ENCODE assay signal across 9 cellular contexts in the genomic region with DNA sequence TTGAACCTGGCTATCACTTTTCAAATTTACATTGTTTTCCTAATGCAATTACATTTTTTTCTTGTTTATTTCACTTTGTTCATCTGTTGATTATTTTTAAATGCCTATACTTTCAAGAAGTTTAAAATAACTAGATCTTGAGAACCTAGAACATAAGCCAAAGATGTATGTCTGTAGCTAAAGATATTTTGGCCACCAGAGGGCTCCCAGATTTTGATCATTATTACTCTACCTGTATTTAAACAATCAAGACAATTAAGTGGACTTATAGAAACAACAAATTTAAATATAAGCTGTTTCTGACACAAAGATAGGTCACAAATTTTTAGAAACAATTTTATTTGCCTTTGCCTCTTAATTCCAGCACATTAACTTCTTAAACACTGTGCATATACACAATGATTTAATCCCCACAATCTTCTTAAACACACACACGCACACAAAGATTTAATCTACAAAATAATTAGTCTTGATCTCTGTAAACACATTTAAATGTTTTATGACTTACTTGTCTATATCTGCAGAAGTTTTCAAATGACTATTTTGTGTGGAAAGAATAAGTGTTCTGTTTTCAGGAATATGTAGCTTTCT.
A peak's percentile ranks its signal among the peaks of the same experiment; 100 is the strongest.
DNase-seq lines count a peak whose midpoint lies in the region; ATAC-seq, FAIRE-seq and TF ChIP-seq lines count a peak whose summit lies in the region.
"Had no signal": no experiment of that assay in that cellular context is flagged by ENCODE, and none has a peak within 500 bp of the region (broad histone marks: within the 10 kb centered on the region; RNA-seq: fewer than 3 reads in every experiment).

No MANE protein-coding gene starts in this region.

- H3K27ac Mint-ChIP-seq in activated naive CD8-positive, alpha-beta T cell treated with anti-CD3 and anti-CD28 coated beads for 36 hours: no peak overlapping the region
- H3K27ac Mint-ChIP-seq: activated B cell treated with CpG ODN at 0.5 μM for 24 hours had no signal

- no peak for FAIRE-seq in keratinocyte (lab: Jason Lieb, UNC)

- no peaks in the 10 kb centered on the region for H4K20me1 ChIP-seq in keratinocyte (ENCODE audit: control insufficient read depth, extremely low read depth, insufficient read depth, low read length)

- H3K4me3 Mint-ChIP-seq in activated naive CD8-positive, alpha-beta T cell treated with anti-CD3 and anti-CD28 coated beads for 36 hours: no peak overlapping the region
- H3K4me3 Mint-ChIP-seq: activated B cell treated with CpG ODN at 0.5 μM for 24 hours had no signal

- H3K36me3 ChIP-seq in RWPE2 (ENCODE audit: low read depth) (peaks cover 3% of the 10 kb centered on the region; the same call in 1 of the 2 replicates), keratinocyte (ENCODE audit: control insufficient read depth in 2 of 2, extremely low read depth in 1 of 2, insufficient read depth in 2 of 2, low read length in 2 of 2) (no peaks in the 10 kb centered on the region)

- no peaks in the 10 kb centered on the region for H3K9me3 Mint-ChIP-seq in activated naive CD8-positive, alpha-beta T cell treated with anti-CD3 and anti-CD28 coated beads for 36 hours

- no peak overlapping the region for H2AFZ ChIP-seq in keratinocyte (ENCODE audit: control insufficient read depth, low read length)

- CTCF ChIA-PET in AG04449 (lab: Yijun Ruan, JAX): interaction anchor here (0.7 to 4.8 kb wide), 21 partner anchors 10 to 669 kb away, joined by 3 to 51 read pairs (median 3); a partner anchor contains a TSS

- no peaks in the 10 kb centered on the region for H3K4me1 Mint-ChIP-seq in activated naive CD8-positive, alpha-beta T cell treated with anti-CD3 and anti-CD28 coated beads for 36 hours
- H3K4me1 Mint-ChIP-seq: activated B cell treated with CpG ODN at 0.5 μM for 24 hours had no signal

- no peaks in the 10 kb centered on the region for H3K9me3 ChIP-seq in RWPE2 (ENCODE audit: severe bottlenecking)
- H3K9me3 ChIP-seq in keratinocyte (ENCODE audit: control insufficient read depth, low read depth, low read length): no peaks in the 10 kb centered on the region

- H3K27me3 Mint-ChIP-seq in activated naive CD8-positive, alpha-beta T cell treated with anti-CD3 and anti-CD28 coated beads for 36 hours: no peaks in the 10 kb centered on the region
- H3K27me3 Mint-ChIP-seq: activated B cell treated with CpG ODN at 0.5 μM for 24 hours had no signal

- POLR2A ChIA-PET in AG04449 (lab: Yijun Ruan, JAX): no interaction called here

- H3K9ac ChIP-seq in keratinocyte (ENCODE audit: control insufficient read depth, extremely low read depth, insufficient read depth, low read length): no peak overlapping the region

- dilution Hi-C loops in keratinocyte (cut with MboI; ENCODE audit: extremely low pct_ligation_motif_present, low sequenced_read_pairs): no loop called here

- H3K4me3 ChIP-seq in AG04449 (ENCODE audit: low read depth, low read length): no peak overlapping the region
- no peak overlapping the region for H3K4me3 ChIP-seq in RWPE2 (ENCODE audit: severe bottlenecking)
- no peak overlapping the region for H3K4me3 ChIP-seq in keratinocyte (ENCODE audit: control insufficient read depth in 2 of 3, extremely low read depth in 1 of 3, insufficient read depth in 2 of 3, low read depth in 1 of 3, low read length in 3 of 3)

- H3K36me3 Mint-ChIP-seq in activated naive CD8-positive, alpha-beta T cell treated with anti-CD3 and anti-CD28 coated beads for 36 hours: no peaks in the 10 kb centered on the region

- no peaks in the 10 kb centered on the region for H3K79me2 ChIP-seq in keratinocyte (ENCODE audit: control insufficient read depth, insufficient read depth, low read length)

- H3K4me1 ChIP-seq in RWPE2 (ENCODE audit: insufficient read depth, poor library complexity, severe bottlenecking): no peaks in the 10 kb centered on the region
- no peaks in the 10 kb centered on the region for H3K4me1 ChIP-seq in keratinocyte (ENCODE audit: control insufficient read depth, extremely low read depth, insufficient read depth, low read length)

- peak; percentile 30 for TF ChIP-seq CTCF in AG04449 (IDR thresholded peaks at IDR 0.05; ENCODE audit: insufficient read depth, low read length, missing control alignments)
- TF ChIP-seq CTCF in RWPE2 (IDR thresholded peaks at IDR 0.05; ENCODE audit: poor library complexity, severe bottlenecking): peak; percentile 79
- peak in 2 of 3 experiments; percentile 22 to 29 for TF ChIP-seq CTCF in keratinocyte (optimal IDR thresholded peaks at IDR 0.05 in 1 of 3, IDR thresholded peaks at IDR 0.05 in 1 of 3, conservative IDR thresholded peaks at IDR 0.05 in 1 of 3; ENCODE audit: extremely low read depth in 1 of 3, insufficient read depth in 2 of 3, low read length in 3 of 3)

- H3K27me3 ChIP-seq in RWPE2 (ENCODE audit: insufficient read depth, poor library complexity, severe bottlenecking) (peaks cover 4% of the 10 kb centered on the region), keratinocyte (ENCODE audit: control insufficient read depth, extremely low read depth, insufficient read depth, low read length) (no peaks in the 10 kb centered on the region)

- DNase-seq in AG04449 (ENCODE audit: low read depth, low spot score) (no peak), Kasumi-1 (lab: John Stamatoyannopoulos, UW) (peak; percentile 24 to 45), RWPE2 (ENCODE audit: low spot score) (no peak), keratinocyte (ENCODE audit: low read depth, low spot score) (no peak), OCI-M2 (lab: John Stamatoyannopoulos, UW; ENCODE audit: unreplicated experiment) (no peak)
- DNase-seq in effector CD4-positive, alpha-beta T cell: no peak
- DNase-seq in activated naive CD8-positive, alpha-beta T cell treated with anti-CD3 and anti-CD28 coated beads for 36 hours: no peak
- DNase-seq: activated B cell treated with CpG ODN at 0.5 μM for 24 hours had no signal

- no peak overlapping the region for H3K4me2 ChIP-seq in keratinocyte (ENCODE audit: control insufficient read depth, extremely low read depth, insufficient read depth, low read depth, low read length)

- H3K9me1 ChIP-seq in keratinocyte (ENCODE audit: control insufficient read depth, extremely low read depth, insufficient read depth, low read length): no peaks in the 10 kb centered on the region

- ATAC-seq in RWPE2 (ENCODE audit: low read depth): no peak
- no peak for ATAC-seq in GM18498 (IDR thresholded peaks at IDR 0.05; ENCODE audit: unreplicated experiment)

- no peak overlapping the region for H3K27ac ChIP-seq in RWPE2 (ENCODE audit: poor library complexity, severe bottlenecking)
- no peak overlapping the region for H3K27ac ChIP-seq in keratinocyte (ENCODE audit: control insufficient read depth, insufficient read depth, low read length)

Comparison
In these comparisons a context has a peak if more than half of its experiments do, and no peak if none do; other contexts are left out.
1. DNase-seq: peak in Kasumi-1 (2 of 2); none in AG04449 (single experiment), RWPE2 (single experiment), keratinocyte (single experiment), effector CD4-positive, alpha-beta T cell (single experiment), activated naive CD8-positive, alpha-beta T cell treated with anti-CD3 and anti-CD28 coated beads for 36 hours (single experiment) and OCI-M2 (single experiment).
2. CTCF ChIP-seq: peak in every context shown above with its lines; median percentile 79 in RWPE2; 30 in AG04449; 26 in keratinocyte.